8 cellular contexts compared by ENCODE assay signal in the genomic region with DNA sequence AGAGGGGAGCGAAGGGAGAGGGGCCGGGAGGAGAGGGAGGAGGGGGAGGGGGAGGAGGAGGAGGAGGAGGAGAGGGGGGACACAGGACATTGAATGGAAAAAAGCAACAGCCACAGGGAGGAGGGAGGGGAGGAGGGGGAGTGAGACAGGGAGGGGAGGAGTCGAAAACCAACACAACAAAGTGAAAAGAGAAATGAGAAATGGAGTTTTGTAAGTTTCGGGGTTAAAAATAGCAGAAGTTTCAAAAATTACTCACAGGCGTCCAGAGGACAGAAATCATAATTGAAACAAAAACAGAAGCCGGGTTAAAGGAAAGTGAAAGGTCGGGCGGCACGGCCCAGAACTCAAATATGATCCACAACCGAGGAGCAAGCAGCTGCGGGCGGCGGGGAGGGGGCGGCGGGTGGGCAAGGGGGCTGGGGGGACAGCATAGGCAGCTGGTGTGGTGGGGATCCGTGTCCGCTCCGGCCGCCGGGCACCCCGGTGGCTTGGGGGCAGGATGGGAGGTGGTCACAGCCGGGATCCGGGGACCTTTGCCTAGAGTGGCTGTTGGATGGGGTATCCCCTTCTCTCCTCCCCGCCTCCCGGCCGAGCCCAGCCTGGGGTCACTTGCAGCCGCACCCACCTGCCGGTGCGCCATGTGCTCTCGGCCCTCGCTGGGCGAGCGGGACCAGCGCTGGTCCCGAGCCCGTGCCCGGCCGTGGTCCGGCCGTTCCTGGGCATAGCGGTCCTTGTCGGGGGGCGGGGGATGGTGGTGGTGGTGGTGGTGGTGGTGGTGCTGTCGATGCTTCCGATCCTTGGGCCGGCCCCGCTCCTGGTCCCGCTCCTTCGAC. TPM values are rescaled to one million over a fixed set of nuclear protein-coding genes. Genes with fewer than 3 reads are reported as not detected.
DNase-seq lines count a peak whose midpoint lies in the region; TF ChIP-seq lines count a peak whose summit lies in the region.

No MANE protein-coding gene starts in this region.

- 84% methylated on average over 23 of the region's 49 CpGs for WGBS in SK-N-SH (ENCODE audit: low lambda C conversion rate)

- TF ChIP-seq RAD21 in SK-N-SH (IDR thresholded peaks at IDR 0.05; ENCODE audit: low read length) = no peak

- CTCF ChIA-PET in SK-N-SH (lab: Yijun Ruan, JAX) = no interaction called here

- H3K79me2 ChIP-seq in MM.1S (ENCODE audit: low read length) (no peaks in the 10 kb centered on the region), SK-N-SH (ENCODE audit: insufficient read depth) (no peaks in the 10 kb centered on the region)

- H3K27me3 ChIP-seq in MM.1S (replicated peaks; ENCODE audit: insufficient read depth, low read length) (peaks cover 79% of the 10 kb centered on the region), SK-N-SH (ENCODE audit: insufficient read depth) (no peaks in the 10 kb centered on the region)

- H3K4me2 ChIP-seq in MM.1S (ENCODE audit: low read depth, low read length) (peak overlapping the region; percentile 62), SK-N-SH (no peak overlapping the region)

- H3K4me3 ChIP-seq in MM.1S (ENCODE audit: low read length) (no peak overlapping the region; the same call in 1 of the 2 replicates), fibroblast of the aortic adventitia (ENCODE audit: low read depth, low read length) (peak overlapping the region; percentile 37), SK-N-SH (ENCODE audit: low read depth in 2 of 2, low read length in 1 of 2) (no peak overlapping the region)

- POLR2A ChIA-PET in SK-N-SH (lab: Yijun Ruan, JAX) = no interaction called here

- H3K4me1 ChIP-seq in MM.1S (ENCODE audit: low read length) (no peaks in the 10 kb centered on the region), SK-N-SH (ENCODE audit: control insufficient read depth in 1 of 2, insufficient read depth in 2 of 2, low read depth in 1 of 2, low read length in 1 of 2) (no peaks in the 10 kb centered on the region)

- H3K36me3 ChIP-seq in MM.1S (replicated peaks; ENCODE audit: insufficient read depth, low read length) (no peaks in the 10 kb centered on the region), SK-N-SH (replicated peaks in 1 of 2; ENCODE audit: control insufficient read depth in 1 of 2, insufficient read depth in 2 of 2, low read length in 1 of 2) (no peaks in the 10 kb centered on the region)

- H3K9ac ChIP-seq in MM.1S (ENCODE audit: low read length) (no peak overlapping the region), SK-N-SH (no peak overlapping the region)

- no peak overlapping the region for H2AFZ ChIP-seq in MM.1S (ENCODE audit: low read length)
- H2AFZ ChIP-seq in SK-N-SH (ENCODE audit: low read depth) = no peak overlapping the region

- H4K20me1 ChIP-seq in MM.1S (ENCODE audit: insufficient read depth, low read length) (peaks cover 3% of the 10 kb centered on the region; the same call in 1 of the 2 replicates), SK-N-SH (ENCODE audit: insufficient read depth) (no peaks in the 10 kb centered on the region)

- no peaks in the 10 kb centered on the region for H3K9me3 ChIP-seq in MM.1S (replicated peaks; ENCODE audit: insufficient read depth, low read length)
- no peaks in the 10 kb centered on the region for H3K9me3 ChIP-seq in SK-N-SH

- no peak for TF ChIP-seq EP300 in SK-N-SH (IDR thresholded peaks at IDR 0.05; ENCODE audit: borderline replicate concordance in 1 of 2, low read depth in 1 of 2, low read length in 1 of 2)

- TF ChIP-seq CTCF in AG09319 (IDR thresholded peaks at IDR 0.05; ENCODE audit: low read depth, low read length) (no peak), GM20000 (IDR thresholded peaks at IDR 0.05; ENCODE audit: extremely low read depth, missing control alignments) (no peak), MM.1S (IDR thresholded peaks at IDR 0.05; ENCODE audit: low read length) (no peak), fibroblast of the aortic adventitia (IDR thresholded peaks at IDR 0.05; ENCODE audit: insufficient read depth, low read length) (no peak), SK-N-SH (IDR thresholded peaks at IDR 0.05) (no peak)

- no peak overlapping the region for H3K27ac ChIP-seq in MM.1S (ENCODE audit: low read length)
- H3K27ac ChIP-seq in SK-N-SH (ENCODE audit: low read depth in 2 of 2, low read length in 1 of 2) = no peak overlapping the region

- no peaks in the 10 kb centered on the region for H3F3A ChIP-seq in MM.1S (ENCODE audit: insufficient read depth, low read length)
- peaks cover 3% of the 10 kb centered on the region for H3F3A ChIP-seq in SK-N-SH (replicated peaks; ENCODE audit: insufficient read depth)

- DNase-seq in AG09319 (ENCODE audit: extremely low read depth, low read depth) (peak; percentile 65), GM20000 (ENCODE audit: low spot score) (peak; percentile 95), MM.1S (peak; percentile 86), activated T-cell treated with anti-CD3 and anti-CD28 coated beads for 48 hours (ENCODE audit: low read depth) (peak; percentile 45), fibroblast of the aortic adventitia (ENCODE audit: low read depth) (peak; percentile 75), renal cortical epithelial cell (ENCODE audit: low read depth) (peak; percentile 15), SK-N-SH (no peak), GF-D8 (lab: John Stamatoyannopoulos, UW) (no peak)

- H3K9me2 ChIP-seq in MM.1S (replicated peaks; ENCODE audit: insufficient read depth, low read length) (no peaks in the 10 kb centered on the region), SK-N-SH (no peaks in the 10 kb centered on the region)

TF ChIP-seq in SK-N-SH, 30 proteins besides CTCF, POLR2A, EP300 and RAD21 (continues in another document):
- no peak for TF ChIP-seq SIN3A (IDR thresholded peaks at IDR 0.05; ENCODE audit: borderline replicate concordance, low read depth, low read length)
- no peak for TF ChIP-seq CHD2 (IDR thresholded peaks at IDR 0.05; ENCODE audit: low read length, partially characterized antibody)
- no peak for TF ChIP-seq REST (IDR thresholded peaks at IDR 0.05; ENCODE audit: low read depth, low read length)
- TF ChIP-seq RFX5 (IDR thresholded peaks at IDR 0.05; ENCODE audit: low read length) = no peak
- no peak for TF ChIP-seq IRF3 (IDR thresholded peaks at IDR 0.05; ENCODE audit: low read depth, low read length)
- no peak for TF ChIP-seq POLR2AphosphoS5 (IDR thresholded peaks at IDR 0.05; ENCODE audit: low read depth, low read length)
- no peak for TF ChIP-seq YY1 (IDR thresholded peaks at IDR 0.05; ENCODE audit: low read depth)
- TF ChIP-seq ELF1 (IDR thresholded peaks at IDR 0.05) = no peak
- no peak for TF ChIP-seq TCF12 (IDR thresholded peaks at IDR 0.05)
- TF ChIP-seq NRF1 (IDR thresholded peaks at IDR 0.05; ENCODE audit: low read depth, low read length) = no peak
- TF ChIP-seq GABPA (IDR thresholded peaks at IDR 0.05; ENCODE audit: low read depth) = no peak
- no peak for TF ChIP-seq MEF2A (IDR thresholded peaks at IDR 0.05; ENCODE audit: borderline replicate concordance, low read depth)

RNA-seq across cellular contexts. Expression of gene IER2, which starts 58.1 kb away (rescaled TPM):
- total RNA-seq in fibroblast of the aortic adventitia (ENCODE audit: low replicate concordance) = 20.3 and 43.5 TPM in 2 replicates
- 15.6 and 27.9 TPM in 2 replicates for total RNA-seq in renal cortical epithelial cell
- 55.7 and 115 TPM in 2 replicates for polyA plus RNA-seq in SK-N-SH (2012; rRNA removed)
- polyA plus RNA-seq in SK-N-SH (2012; cell fraction: cytosol; rRNA removed) = 56.1 and 82.2 TPM in 2 replicates
- 210 and 342 TPM in 2 replicates for polyA plus RNA-seq in SK-N-SH (2012; cell fraction: nucleus; rRNA removed)

RNA-seq across cellular contexts. Expression of gene STX10, which starts 58.2 kb away (rescaled TPM):
- total RNA-seq in fibroblast of the aortic adventitia (ENCODE audit: low replicate concordance) (62.7 and 122 TPM in 2 replicates), renal cortical epithelial cell (37.1 and 67.0 TPM in 2 replicates)
- 143 and 163 TPM in 2 replicates for polyA plus RNA-seq in SK-N-SH (2012; rRNA removed)
- polyA plus RNA-seq in SK-N-SH (2012; cell fraction: cytosol; rRNA removed) = 105 and 124 TPM in 2 replicates
- polyA plus RNA-seq in SK-N-SH (2012; cell fraction: nucleus; rRNA removed) = 322 and 532 TPM in 2 replicates

Comparison
In these comparisons a context has a peak if more than half of its experiments do, and no peak if none do; other contexts are left out.
1. DNase-seq: peak in AG09319 (single experiment), GM20000 (single experiment), MM.1S (single experiment), activated T-cell treated with anti-CD3 and anti-CD28 coated beads for 48 hours (single experiment), fibroblast of the aortic adventitia (single experiment) and renal cortical epithelial cell (single experiment); none in SK-N-SH (single experiment) and GF-D8 (single experiment).